In the genomic region with DNA sequence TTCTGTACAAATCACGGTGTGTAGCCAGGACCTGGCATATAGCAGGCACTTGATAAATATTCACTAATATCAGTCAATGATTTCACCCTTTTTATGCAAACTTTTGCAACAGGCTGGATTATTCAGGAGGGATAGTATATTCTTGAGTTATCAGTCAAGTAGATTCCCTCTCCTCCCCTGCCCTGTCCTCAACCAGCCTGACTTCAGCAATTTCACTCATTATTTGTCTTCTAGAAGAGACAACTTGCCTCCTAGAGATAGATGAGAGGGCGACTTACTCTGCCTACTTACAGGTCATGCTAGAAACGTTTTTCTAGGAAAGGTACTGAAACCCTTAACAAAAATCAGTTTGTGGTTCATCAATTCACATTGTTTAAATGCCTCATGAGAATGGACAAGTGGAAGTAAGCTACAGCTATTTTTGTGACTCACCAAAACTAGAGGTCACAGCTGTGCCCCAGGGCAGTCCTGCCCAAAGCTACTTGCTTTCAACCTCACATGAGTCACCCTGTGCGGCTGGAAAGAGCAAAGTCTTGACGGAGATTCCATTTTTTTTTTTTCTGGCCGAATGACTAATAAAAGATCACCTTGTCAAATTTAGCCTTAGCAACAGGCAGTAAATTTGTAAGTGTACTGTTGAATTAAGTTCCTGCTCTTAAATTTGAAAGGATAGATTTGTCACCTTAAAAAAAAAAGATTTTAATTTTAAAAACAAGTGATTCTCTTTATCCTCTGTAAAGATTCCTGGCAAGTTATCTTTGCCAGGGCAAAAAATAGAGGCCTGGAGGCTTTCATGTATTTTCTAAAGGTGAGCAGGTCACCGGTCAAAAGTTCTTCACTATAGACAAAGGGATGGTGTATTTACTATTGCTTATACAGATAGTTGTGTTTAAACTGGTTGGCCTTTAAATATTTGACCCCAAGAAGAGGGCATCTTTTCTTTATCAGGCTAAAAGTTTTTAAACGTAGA, we compare ENCODE assay signal across 8 cellular contexts.
DNase-seq lines count a peak whose midpoint lies in the region; ATAC-seq and TF ChIP-seq lines count a peak whose summit lies in the region.

No MANE protein-coding gene starts in this region.

- H3K4me3 ChIP-seq in mesodermal cell (ENCODE audit: extremely low read depth, insufficient read depth, low read length, poor library complexity, severe bottlenecking) (no peak overlapping the region), vagina (no peak overlapping the region)

- 62 to 68% methylated on average over 4 of the region's 8 CpGs for WGBS in mesodermal cell (ENCODE audit: insufficient coverage in 2 of 2), 2 experiments

- H3K4me1 ChIP-seq in mesodermal cell (ENCODE audit: control insufficient read depth, insufficient read depth, low read length, poor library complexity, severe bottlenecking), result peaks cover 27% of the 10 kb centered on the region
- no peaks in the 10 kb centered on the region for H3K4me1 ChIP-seq in vagina

- no peak for TF ChIP-seq POLR2A in vagina (IDR thresholded peaks at IDR 0.05)

- H3K4me3 Mint-ChIP-seq in activated naive CD4-positive, alpha-beta T cell treated with anti-CD3 and anti-CD28 coated beads for 36 hours, result no peak overlapping the region

- no peaks in the 10 kb centered on the region for H3K9me3 Mint-ChIP-seq in activated naive CD4-positive, alpha-beta T cell treated with anti-CD3 and anti-CD28 coated beads for 36 hours

- peak overlapping the region; percentile 87 for H3K27ac ChIP-seq in mesodermal cell (ENCODE audit: low read depth, low read length, severe bottlenecking)
- H3K27ac ChIP-seq in vagina, result no peak overlapping the region

- in situ Hi-C loops in SK-MEL-5 (cut with HindIII; ENCODE audit: low pct_unique_long_range_greater_than_20kb, low sequenced_read_pairs), result no loop called here

- intact Hi-C loops in activated naive CD4-positive, alpha-beta T cell treated with anti-CD3 and anti-CD28 coated beads for 36 hours (cut with micrococcal nuclease), result no loop called here
- intact Hi-C loops in vagina (cut with DNase I), result no loop called here

- H3K9me3 ChIP-seq in mesodermal cell (ENCODE audit: control insufficient read depth, low read length), result no peaks in the 10 kb centered on the region
- no peaks in the 10 kb centered on the region for H3K9me3 ChIP-seq in vagina

- no peak overlapping the region for H3K27ac Mint-ChIP-seq in activated naive CD4-positive, alpha-beta T cell treated with anti-CD3 and anti-CD28 coated beads for 36 hours

- H3K36me3 ChIP-seq in mesodermal cell (ENCODE audit: control insufficient read depth, insufficient read depth, low read length) (no peaks in the 10 kb centered on the region), vagina (no peaks in the 10 kb centered on the region)

- H3K27me3 Mint-ChIP-seq in activated naive CD4-positive, alpha-beta T cell treated with anti-CD3 and anti-CD28 coated beads for 36 hours (ENCODE audit: low read depth), result peaks cover 6% of the 10 kb centered on the region

- no peak for TF ChIP-seq CTCF in vagina (IDR thresholded peaks at IDR 0.05)

- DNase-seq in GM04504 (ENCODE audit: low read depth) (peak; percentile 94), SK-MEL-5 (ENCODE audit: low read depth, low spot score) (peak; percentile 91), NCI-H1417 treated with DMSO at 0.1 percent for 48 hours (lab: John Stamatoyannopoulos, UW) (no peak), NCI-H2107 (lab: John Stamatoyannopoulos, UW) (no peak), vagina (ENCODE audit: extremely low spot score in 2 of 2) (no peak)
- DNase-seq in activated naive CD4-positive, alpha-beta T cell treated with anti-CD3 and anti-CD28 coated beads for 36 hours, result no peak

- no peaks in the 10 kb centered on the region for H3K36me3 Mint-ChIP-seq in activated naive CD4-positive, alpha-beta T cell treated with anti-CD3 and anti-CD28 coated beads for 36 hours (ENCODE audit: low read depth)

- H3K27me3 ChIP-seq in vagina, result no peaks in the 10 kb centered on the region

- ATAC-seq in HG02938 (IDR thresholded peaks at IDR 0.05; ENCODE audit: unreplicated experiment), result peak; percentile 69

- H3K4me1 Mint-ChIP-seq in activated naive CD4-positive, alpha-beta T cell treated with anti-CD3 and anti-CD28 coated beads for 36 hours (ENCODE audit: low read depth), result no peaks in the 10 kb centered on the region

- CTCF ChIA-PET in activated naive CD4-positive, alpha-beta T cell treated with anti-CD3 and anti-CD28 coated beads for 36 hours (lab: Charles Lee), result no interaction called here

Comparison
In these comparisons a context has a peak if more than half of its experiments do, and no peak if none do; other contexts are left out.
1. DNase-seq: peak in GM04504 (single experiment) and SK-MEL-5 (single experiment); none in activated naive CD4-positive, alpha-beta T cell treated with anti-CD3 and anti-CD28 coated beads for 36 hours (single experiment), NCI-H1417 treated with DMSO at 0.1 percent for 48 hours (single experiment), NCI-H2107 (single experiment) and vagina (0 of 2).